16 cellular contexts compared by ENCODE assay signal in the genomic region with DNA sequence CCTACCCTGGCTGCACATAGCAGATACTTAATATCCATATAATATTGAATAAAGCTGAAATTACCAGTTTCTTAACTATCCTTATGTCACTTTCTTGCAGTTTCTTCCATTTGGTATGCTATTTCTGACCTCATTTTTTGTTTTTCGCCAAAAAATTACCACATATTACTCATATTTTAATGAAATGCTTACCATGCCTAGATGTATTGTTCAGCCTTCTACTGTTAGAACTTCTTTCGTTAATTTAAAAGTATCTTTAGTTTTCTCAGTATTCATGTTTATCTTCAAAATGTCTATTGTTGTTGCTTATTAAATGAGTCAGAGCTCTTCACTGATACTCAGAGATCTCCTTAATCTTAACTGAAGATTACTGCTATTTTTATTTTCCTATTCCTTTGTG. TPM values are rescaled to one million over a fixed set of nuclear protein-coding genes. Genes with fewer than 3 reads are reported as not detected.
DNase-seq lines count a peak whose midpoint lies in the region; ATAC-seq, FAIRE-seq and TF ChIP-seq lines count a peak whose summit lies in the region.
"Had no signal": no experiment of that assay in that cellular context is flagged by ENCODE, and none has a peak within 500 bp of the region (broad histone marks: within the 10 kb centered on the region; RNA-seq: fewer than 3 reads in every experiment).

No MANE protein-coding gene starts in this region.

- peaks cover 100% of the 10 kb centered on the region for H4K20me1 ChIP-seq in BLaER1

- H3K9ac ChIP-seq in BLaER1 = no peak overlapping the region

- 82 to 95% methylated on average over 2 of the region's 2 CpGs for WGBS in pancreas, 2 donors

- H3K4me2 ChIP-seq in BLaER1 = peak overlapping the region; percentile 41; the same call in 1 of the 2 replicates

- FAIRE-seq in pancreas (lab: Jason Lieb, UNC) = no peak
- FAIRE-seq: endometrium had no signal

- no peak overlapping the region for H3K27ac ChIP-seq in BLaER1
- H3K27ac ChIP-seq in pancreas = no peak overlapping the region
- H3K27ac ChIP-seq: left lung had no signal

- H3K9me3 ChIP-seq in BLaER1 (peaks cover 21% of the 10 kb centered on the region), pancreas (no peaks in the 10 kb centered on the region)

- H3K4me3 Mint-ChIP-seq in activated T-helper 1 cell treated with anti-CD3 and anti-CD28 coated beads, Interleukin-12 subunit alpha, Interleukin-12 subunit beta, Interleukin-2, Interleukin-4 antibody, amounts not matched to agents 30 ng/mL and 10 ng/mL and 1 ng/mL, durations not matched to agents 14 hours and 24 hours and 36 hours = no peak overlapping the region
- H3K4me3 Mint-ChIP-seq in mesothelial cell of epicardium = no peak overlapping the region
- H3K4me3 Mint-ChIP-seq: WTC11 had no signal

- H3K27me3 ChIP-seq in BLaER1 = no peaks in the 10 kb centered on the region
- H3K27me3 ChIP-seq in pancreas = no peaks in the 10 kb centered on the region
- H3K27me3 ChIP-seq: left lung had no signal

- peaks cover 44% of the 10 kb centered on the region for H3K36me3 ChIP-seq in BLaER1
- H3K36me3 ChIP-seq in pancreas = peaks cover 0 to 5% (median 0%) of the 10 kb centered on the region in 3 donors

- TF ChIP-seq CTCF in mesothelial cell of epicardium (IDR thresholded peaks at IDR 0.05; ENCODE audit: unreplicated experiment) (no peak), pancreas (IDR thresholded peaks at IDR 0.05) (no peak)

- H3K27me3 Mint-ChIP-seq in activated T-helper 1 cell treated with anti-CD3 and anti-CD28 coated beads, Interleukin-12 subunit alpha, Interleukin-12 subunit beta, Interleukin-2, Interleukin-4 antibody, amounts not matched to agents 30 ng/mL and 10 ng/mL and 1 ng/mL, durations not matched to agents 14 hours and 24 hours and 36 hours (ENCODE audit: insufficient read depth) = no peaks in the 10 kb centered on the region
- no peaks in the 10 kb centered on the region for H3K27me3 Mint-ChIP-seq in mesothelial cell of epicardium (ENCODE audit: low read depth)

- peak; percentile 39 for DNase-seq in ELR (ENCODE audit: low read depth)
- no peak for DNase-seq in activated T-helper 1 cell treated with anti-CD3 and anti-CD28 coated beads, Interleukin-12 subunit alpha, Interleukin-12 subunit beta, Interleukin-2, Interleukin-4 antibody, amounts not matched to agents 30 ng/mL and 10 ng/mL and 1 ng/mL, durations not matched to agents 14 hours and 24 hours and 36 hours (ENCODE audit: low spot score)
- DNase-seq in mesothelial cell of epicardium (ENCODE audit: low spot score in 2 of 2, unreplicated experiment in 2 of 2) = no peak
- DNase-seq in stimulated activated naive CD4-positive, alpha-beta T cell (lab: John Stamatoyannopoulos, UW) = no peak
- no peak for DNase-seq in medulla oblongata (ENCODE audit: extremely low spot score)
- DNase-seq in pancreas = no peak
- DNase-seq: left lung; NCI-H2081 treated with DMSO at 0.1 percent for 48 hours; NK-92 treated with Interleukin-12 subunit alpha and Interleukin-12 subunit beta, amount 100 ng/mL, for 24 hours; SHP77 treated with DMSO at 0.1 percent for 48 hours; substantia nigra had no signal

- H3K4me1 ChIP-seq in BLaER1 = peaks cover 77% of the 10 kb centered on the region
- H3K4me1 ChIP-seq in pancreas = peaks cover 13 to 30% (median 17%) of the 10 kb centered on the region in 3 donors

- no peak overlapping the region for H3K4me3 ChIP-seq in BLaER1
- H3K4me3 ChIP-seq in pancreas = no peak overlapping the region
- H3K4me3 ChIP-seq: left lung had no signal

- no peak for ATAC-seq in GM19463 (IDR thresholded peaks at IDR 0.05; ENCODE audit: unreplicated experiment)
- no peak for ATAC-seq in pancreas
- ATAC-seq: HCT116, left lung, WTC11 had no signal

- peaks cover 89% of the 10 kb centered on the region for H3K4me1 Mint-ChIP-seq in activated T-helper 1 cell treated with anti-CD3 and anti-CD28 coated beads, Interleukin-12 subunit alpha, Interleukin-12 subunit beta, Interleukin-2, Interleukin-4 antibody, amounts not matched to agents 30 ng/mL and 10 ng/mL and 1 ng/mL, durations not matched to agents 14 hours and 24 hours and 36 hours (ENCODE audit: low read depth)
- peaks cover 49% of the 10 kb centered on the region for H3K4me1 Mint-ChIP-seq in mesothelial cell of epicardium

- peak overlapping the region; percentile 77 for H3K27ac Mint-ChIP-seq in activated T-helper 1 cell treated with anti-CD3 and anti-CD28 coated beads, Interleukin-12 subunit alpha, Interleukin-12 subunit beta, Interleukin-2, Interleukin-4 antibody, amounts not matched to agents 30 ng/mL and 10 ng/mL and 1 ng/mL, durations not matched to agents 14 hours and 24 hours and 36 hours
- peak overlapping the region; percentile 86 for H3K27ac Mint-ChIP-seq in mesothelial cell of epicardium
- H3K27ac Mint-ChIP-seq: WTC11 had no signal

- peaks cover 42% of the 10 kb centered on the region for H3K36me3 Mint-ChIP-seq in activated T-helper 1 cell treated with anti-CD3 and anti-CD28 coated beads, Interleukin-12 subunit alpha, Interleukin-12 subunit beta, Interleukin-2, Interleukin-4 antibody, amounts not matched to agents 30 ng/mL and 10 ng/mL and 1 ng/mL, durations not matched to agents 14 hours and 24 hours and 36 hours (ENCODE audit: low read depth)
- peaks cover 26% of the 10 kb centered on the region for H3K36me3 Mint-ChIP-seq in mesothelial cell of epicardium

- intact Hi-C loops in activated T-helper 1 cell treated with anti-CD3 and anti-CD28 coated beads, Interleukin-12 subunit alpha, Interleukin-12 subunit beta, Interleukin-2, Interleukin-4 antibody, amounts not matched to agents 30 ng/mL and 10 ng/mL and 1 ng/mL, durations not matched to agents 14 hours and 24 hours and 36 hours (cut with micrococcal nuclease) = no loop called here
- intact Hi-C loops in pancreas (cut with DNase I) = no loop called here

- H3K9me3 Mint-ChIP-seq in activated T-helper 1 cell treated with anti-CD3 and anti-CD28 coated beads, Interleukin-12 subunit alpha, Interleukin-12 subunit beta, Interleukin-2, Interleukin-4 antibody, amounts not matched to agents 30 ng/mL and 10 ng/mL and 1 ng/mL, durations not matched to agents 14 hours and 24 hours and 36 hours = peaks cover 14% of the 10 kb centered on the region
- H3K9me3 Mint-ChIP-seq in mesothelial cell of epicardium = peaks cover 13% of the 10 kb centered on the region

RNA-seq across cellular contexts. Expression of gene RAP1B, which starts 20.5 kb away (rescaled TPM):
- total RNA-seq in activated T-helper 1 cell treated with anti-CD3 and anti-CD28 coated beads, Interleukin-12 subunit alpha, Interleukin-12 subunit beta, Interleukin-2, Interleukin-4 antibody, amounts not matched to agents 30 ng/mL and 10 ng/mL and 1 ng/mL, durations not matched to agents 14 hours and 24 hours and 36 hours = 244 and 263 TPM in 2 replicates
- total RNA-seq in mesothelial cell of epicardium = 107 to 114 TPM (median 110 TPM) in 3 replicates
- 10 to 100 TPM; 29.8 to 60.5 (median 37.1) TPM for total RNA-seq in pancreas
- polyA plus RNA-seq in pancreas = 10 to 100 TPM; 30.1 to 47.0 TPM

RNA-seq across cellular contexts. Expression of gene NUP107, which starts 55.6 kb away (rescaled TPM):
- total RNA-seq in activated T-helper 1 cell treated with anti-CD3 and anti-CD28 coated beads, Interleukin-12 subunit alpha, Interleukin-12 subunit beta, Interleukin-2, Interleukin-4 antibody, amounts not matched to agents 30 ng/mL and 10 ng/mL and 1 ng/mL, durations not matched to agents 14 hours and 24 hours and 36 hours = 123 and 135 TPM in 2 replicates
- 76.6 to 85.8 TPM (median 78.3 TPM) in 3 replicates for total RNA-seq in mesothelial cell of epicardium
- 10 to 100 TPM; 11.3 to 22.1 (median 14.6) TPM for total RNA-seq in pancreas
- 10 to 100 TPM; 11.3 to 17.2 TPM for polyA plus RNA-seq in pancreas
